ENCODE assay signal across 22 cellular contexts in the genomic region with DNA sequence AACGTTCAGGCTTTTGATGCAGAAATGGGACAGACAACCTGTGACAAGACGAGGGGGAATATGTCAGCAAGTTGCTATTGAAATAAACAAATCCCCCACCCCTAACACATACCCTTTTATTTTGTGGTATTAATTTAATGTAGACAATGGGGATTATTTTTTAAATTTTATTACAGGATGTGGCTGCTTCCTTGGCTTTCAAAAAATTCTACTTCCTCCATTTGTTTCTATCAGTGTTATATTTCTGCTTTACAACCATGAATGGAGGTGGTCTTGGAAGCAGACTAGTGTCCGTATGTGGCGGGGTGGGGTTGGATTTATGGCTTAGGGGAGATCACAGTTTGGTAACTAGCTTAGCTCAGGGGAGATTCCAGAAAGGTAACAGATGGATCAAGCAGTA. TPM values are rescaled to one million over a fixed set of nuclear protein-coding genes. Genes with fewer than 3 reads are reported as not detected.
DNase-seq lines count a peak whose midpoint lies in the region; ATAC-seq and TF ChIP-seq lines count a peak whose summit lies in the region.
"Had no signal": no experiment of that assay in that cellular context is flagged by ENCODE, and none has a peak within 500 bp of the region (broad histone marks: within the 10 kb centered on the region; RNA-seq: fewer than 3 reads in every experiment).

No MANE protein-coding gene starts in this region.

- H3K36me3 Mint-ChIP-seq in dendritic cell treated with granulocyte-macrophage colony-stimulating factor and Interleukin-4, amounts not matched to agents 40 ng/mL and 50 ng/mL, for 4 days (ENCODE audit: low read depth), result no peaks in the 10 kb centered on the region
- H3K36me3 Mint-ChIP-seq in stimulated activated effector memory CD8-positive, alpha-beta T cell treated with anti-CD3 and anti-CD28 coated beads, Interleukin-12 subunit alpha, Interleukin-12 subunit beta, amount 100 ng/mL, for 72 hours, result no peaks in the 10 kb centered on the region

- H3K27ac ChIP-seq in left ventricle myocardium inferior (replicated peaks), result peak overlapping the region; percentile 31
- H3K27ac ChIP-seq: KMS-11, PC-9, SJCRH30 had no signal

- H3K4me3 Mint-ChIP-seq in dendritic cell treated with granulocyte-macrophage colony-stimulating factor and Interleukin-4, amounts not matched to agents 40 ng/mL and 50 ng/mL, for 4 days, result no peak overlapping the region
- H3K4me3 Mint-ChIP-seq in stimulated activated effector memory CD8-positive, alpha-beta T cell treated with anti-CD3 and anti-CD28 coated beads, Interleukin-12 subunit alpha, Interleukin-12 subunit beta, amount 100 ng/mL, for 72 hours, result no peak overlapping the region

- H3K36me3 ChIP-seq in left ventricle myocardium inferior, result no peaks in the 10 kb centered on the region
- H3K36me3 ChIP-seq: SJCRH30 had no signal

- ATAC-seq in stimulated activated effector memory CD8-positive, alpha-beta T cell treated with anti-CD3 and anti-CD28 coated beads, Interleukin-12 subunit alpha, Interleukin-12 subunit beta, amount 100 ng/mL, for 72 hours, result no peak
- no peak for ATAC-seq in HG02642 (IDR thresholded peaks at IDR 0.05; ENCODE audit: poor library complexity, unreplicated experiment)
- ATAC-seq: Right ventricle myocardium inferior, SK-N-SH treated with all-trans-retinoic acid at 6 μM for 48 hours had no signal

- H3K4me1 Mint-ChIP-seq in dendritic cell treated with granulocyte-macrophage colony-stimulating factor and Interleukin-4, amounts not matched to agents 40 ng/mL and 50 ng/mL, for 4 days (ENCODE audit: low read depth), result peaks cover 20% of the 10 kb centered on the region
- H3K4me1 Mint-ChIP-seq in stimulated activated effector memory CD8-positive, alpha-beta T cell treated with anti-CD3 and anti-CD28 coated beads, Interleukin-12 subunit alpha, Interleukin-12 subunit beta, amount 100 ng/mL, for 72 hours, result no peaks in the 10 kb centered on the region

- intact Hi-C loops in left ventricle myocardium inferior (cut with micrococcal nuclease), result no loop called here
- intact Hi-C loops in cardiac septum (cut with DNase I), result no loop called here
- intact Hi-C loops in dendritic cell treated with granulocyte-macrophage colony-stimulating factor and Interleukin-4, amounts not matched to agents 40 ng/mL and 50 ng/mL, for 4 days (cut with micrococcal nuclease), result loop anchor here (5.0 kb wide), 1 partner anchor 36 kb away; no protein-coding TSS in a partner anchor

- no peak for DNase-seq in left ventricle myocardium inferior
- no peak for DNase-seq in cardiac septum (ENCODE audit: low spot score)
- peak; percentile 93 for DNase-seq in NCI-H82 (lab: John Stamatoyannopoulos, UW)
- no peak for DNase-seq in stimulated activated effector memory CD8-positive, alpha-beta T cell treated with anti-CD3 and anti-CD28 coated beads, Interleukin-12 subunit alpha, Interleukin-12 subunit beta, amount 100 ng/mL, for 72 hours (ENCODE audit: low spot score in 2 of 2)
- DNase-seq in activated naive CD4-positive, alpha-beta T cell treated with anti-CD3 and anti-CD28 coated beads, Interleukin-2, amount 50 U/mL, for 16 hours, result no peak
- DNase-seq in inferior parietal cortex (ENCODE audit: extremely low spot score), result no peak
- DNase-seq: Calu3, H7, NCI-H1092, NCI-H1417 treated with DMSO at 0.1 percent for 48 hours, NCI-H1694 treated with DMSO at 0.1 percent for 48 hours, NCI-H2081, NCI-H226, NCI-H510A treated with DMSO at 0.1 percent for 48 hours, NCI-H774, PC-9, SJCRH30 had no signal

- no peak overlapping the region for H3K4me3 ChIP-seq in left ventricle myocardium inferior
- H3K4me3 ChIP-seq: PC-9, SJCRH30 had no signal

- peak overlapping the region; percentile 30 for H3K27ac Mint-ChIP-seq in dendritic cell treated with granulocyte-macrophage colony-stimulating factor and Interleukin-4, amounts not matched to agents 40 ng/mL and 50 ng/mL, for 4 days
- H3K27ac Mint-ChIP-seq in stimulated activated effector memory CD8-positive, alpha-beta T cell treated with anti-CD3 and anti-CD28 coated beads, Interleukin-12 subunit alpha, Interleukin-12 subunit beta, amount 100 ng/mL, for 72 hours, result peak overlapping the region; percentile 8

- no peaks in the 10 kb centered on the region for H3K27me3 ChIP-seq in left ventricle myocardium inferior (ENCODE audit: low read depth)
- H3K27me3 ChIP-seq: SJCRH30 had no signal

- no peaks in the 10 kb centered on the region for H3K9me3 Mint-ChIP-seq in dendritic cell treated with granulocyte-macrophage colony-stimulating factor and Interleukin-4, amounts not matched to agents 40 ng/mL and 50 ng/mL, for 4 days
- no peaks in the 10 kb centered on the region for H3K9me3 Mint-ChIP-seq in stimulated activated effector memory CD8-positive, alpha-beta T cell treated with anti-CD3 and anti-CD28 coated beads, Interleukin-12 subunit alpha, Interleukin-12 subunit beta, amount 100 ng/mL, for 72 hours

- no peak for TF ChIP-seq CTCF in left ventricle myocardium inferior (IDR thresholded peaks at IDR 0.05; ENCODE audit: borderline replicate concordance)

- no peaks in the 10 kb centered on the region for H3K9me3 ChIP-seq in left ventricle myocardium inferior (replicated peaks)
- H3K9me3 ChIP-seq: SJCRH30 had no signal

- no peaks in the 10 kb centered on the region for H3K27me3 Mint-ChIP-seq in dendritic cell treated with granulocyte-macrophage colony-stimulating factor and Interleukin-4, amounts not matched to agents 40 ng/mL and 50 ng/mL, for 4 days

- peaks cover 4% of the 10 kb centered on the region for H3K4me1 ChIP-seq in left ventricle myocardium inferior
- H3K4me1 ChIP-seq: SJCRH30 had no signal

RNA-seq across cellular contexts. Expression of a gene that starts 39.3 kb away (rescaled TPM):
- 133 TPM for total RNA-seq in left ventricle myocardium inferior
- 213 TPM for total RNA-seq in cardiac septum
